ENCODE assay signal across 8 cellular contexts in the genomic region with DNA sequence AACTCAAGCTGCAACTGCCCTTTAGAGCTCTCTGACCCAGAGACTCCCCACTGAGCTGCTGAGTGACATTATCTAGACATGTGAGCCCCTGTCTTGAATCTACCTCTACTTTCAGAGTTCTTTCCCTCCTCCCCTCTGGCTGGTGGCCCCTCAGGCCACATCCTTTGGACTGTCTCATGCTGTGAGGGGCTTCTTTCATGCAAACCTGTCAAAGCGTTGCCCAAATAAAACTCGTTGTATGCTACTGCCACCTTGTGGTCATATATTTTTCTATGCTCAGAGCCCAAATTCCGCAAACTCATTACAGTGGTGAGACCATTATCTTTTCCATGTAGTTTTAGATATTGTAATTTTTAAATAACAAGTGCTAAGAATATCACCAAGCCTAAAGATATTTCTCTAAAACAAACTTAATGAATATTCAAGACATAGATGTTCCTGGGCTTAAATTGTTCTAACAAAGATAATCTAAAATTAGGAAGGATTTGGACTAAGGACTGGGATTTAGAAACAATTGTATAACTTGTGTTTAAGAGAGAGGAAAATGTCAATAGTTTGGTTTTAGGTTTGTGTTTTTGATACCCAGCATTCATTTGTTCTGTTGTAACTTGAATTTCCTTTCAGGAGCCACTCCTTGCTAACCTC.
DNase-seq lines count a peak whose midpoint lies in the region; ATAC-seq, FAIRE-seq and TF ChIP-seq lines count a peak whose summit lies in the region.

No MANE protein-coding gene starts in this region.

- FAIRE-seq in GM12878 (lab: Jason Lieb, UNC), result peak; percentile 80

- no TSS peak for BruUV-seq in GM12878 (replicated peaks; lab: Mats Ljungman, UMichigan)

- in situ Hi-C loops in GM12878 (cut with MboI), result loop anchor here (5.0 kb wide), 1 partner anchor 221 kb away; no protein-coding TSS in a partner anchor

- intact Hi-C loops in GM12878 (cut with micrococcal nuclease; ENCODE audit: unreplicated experiment), result loop anchor here (1.0 kb wide), 3 partner anchors 72 to 219 kb away; no protein-coding TSS in a partner anchor

- H3K4me3 ChIP-seq in GM12878, result no peak overlapping the region
- H3K4me3 ChIP-seq in coronary artery, result no peak overlapping the region

- H2AFZ ChIP-seq in GM12878 (ENCODE audit: control insufficient read depth, low read depth, low read length), result no peak overlapping the region

- H3K9ac ChIP-seq in GM12878 (ENCODE audit: control insufficient read depth, insufficient read depth, low read length), result no peak overlapping the region

- H3K27me3 ChIP-seq in GM12878 (replicated peaks in 1 of 2; ENCODE audit: control insufficient read depth in 2 of 2, insufficient read depth in 2 of 2, low read length in 1 of 2), result peaks cover 0 to 6% of the 10 kb centered on the region in 2 experiments; a peak in 2 of 4 replicates

- peak; percentile 62 for ATAC-seq in GM12878
- no peak for ATAC-seq in HG03460 (IDR thresholded peaks at IDR 0.05; ENCODE audit: unreplicated experiment)
- no peak for ATAC-seq in GM19463 (IDR thresholded peaks at IDR 0.05; ENCODE audit: unreplicated experiment)

- CTCF ChIA-PET in GM12878 (lab: Yijun Ruan, JAX), result interaction anchor here (0.7 to 7.6 kb wide), 22 partner anchors 9 to 498 kb away, joined by 3 to 85 read pairs (median 3); no protein-coding TSS in a partner anchor

- TF ChIP-seq POLR2A in GM12878 (IDR thresholded peaks at IDR 0.05; ENCODE audit: low read depth, low read length), result no peak

- peak; percentile 46 to 62 (median 55); a peak in 5 of 6 replicates for TF ChIP-seq CTCF in GM12878 (IDR thresholded peaks at IDR 0.05 in 2 of 3, conservative IDR thresholded peaks at IDR 0.05 in 1 of 3; ENCODE audit: control insufficient read depth in 2 of 3, extremely low read depth in 1 of 3, insufficient read depth in 1 of 3, low read depth in 3 of 3, low read length in 3 of 3)
- TF ChIP-seq CTCF in coronary artery (IDR thresholded peaks at IDR 0.05), result no peak

- no peak overlapping the region for H3K27ac ChIP-seq in GM12878 (ENCODE audit: control insufficient read depth, insufficient read depth)
- H3K27ac ChIP-seq in coronary artery, result no peak overlapping the region

- SMC1A ChIA-PET in GM12878 (lab: Charles Lee; ENCODE audit: uncharacterized antibody, unreplicated experiment), result interaction anchor here (0.8 to 4.0 kb wide), 9 partner anchors 14 to 166 kb away, joined by 3 to 41 read pairs (median 4); no protein-coding TSS in a partner anchor

- H3K79me2 ChIP-seq in GM12878 (ENCODE audit: control insufficient read depth, insufficient read depth, low read length), result no peaks in the 10 kb centered on the region

- no peak overlapping the region for H3K4me2 ChIP-seq in GM12878 (ENCODE audit: control insufficient read depth, insufficient read depth)

- peaks cover 9% of the 10 kb centered on the region for H3K9me3 ChIP-seq in GM12878 (replicated peaks; ENCODE audit: control insufficient read depth, insufficient read depth, low read length)

- peak; percentile 3 to 5 for DNase-seq in stimulated activated CD4-positive, alpha-beta T cell treated with anti-CD3 and anti-CD28 coated beads, Interleukin-2, amount 100 ng/mL, for 48 hours
- no peak for DNase-seq in stimulated activated CD4-positive, alpha-beta T cell treated with anti-CD3 and anti-CD28 coated beads, Interleukin-12 subunit alpha, Interleukin-12 subunit beta, amount 100 ng/mL, for 4 hours
- DNase-seq in NCI-H2171 (lab: John Stamatoyannopoulos, UW), result peak; percentile 28
- no peak for DNase-seq in GM12878 (ENCODE audit: low read depth, low spot score)
- DNase-seq in lung microvascular endothelial cell (ENCODE audit: low read depth in 2 of 2), result peak; percentile 46 to 50
- DNase-seq in coronary artery (ENCODE audit: low spot score), result no peak

- TF ChIP-seq RAD21 in GM12878 (IDR thresholded peaks at IDR 0.05; ENCODE audit: insufficient read depth, low read depth, low read length), result peak; percentile 75

- TF ChIP-seq EP300 in GM12878 (IDR thresholded peaks at IDR 0.05; ENCODE audit: borderline replicate concordance in 1 of 2, control insufficient read depth in 1 of 2, low read depth in 2 of 2, low read length in 2 of 2), result no peak

- no peaks in the 10 kb centered on the region for H4K20me1 ChIP-seq in GM12878 (ENCODE audit: control insufficient read depth, insufficient read depth)

- RAD21 ChIA-PET in GM12878 (lab: Charles Lee; ENCODE audit: unreplicated experiment), result interaction anchor here (0.7 to 3.7 kb wide), 7 partner anchors 32 to 1344 kb away, joined by 3 to 29 read pairs (median 5); no protein-coding TSS in a partner anchor

- WGBS in GM12878 (ENCODE audit: insufficient coverage, insufficient replicate concordance, low lambda C conversion rate, missing lambda C conversion rate), result 0% methylated on average over 3 of the region's 3 CpGs

- no peaks in the 10 kb centered on the region for H3K36me3 ChIP-seq in GM12878 (ENCODE audit: control insufficient read depth in 2 of 2, insufficient read depth in 2 of 2, low read length in 1 of 2)

- peaks cover 14% of the 10 kb centered on the region for H3K4me1 ChIP-seq in GM12878 (ENCODE audit: control insufficient read depth, insufficient read depth, low read length)

- POLR2A ChIA-PET in GM12878 (lab: Charles Lee), result no interaction called here

TF ChIP-seq in GM12878, 131 proteins besides CTCF, POLR2A, EP300 and RAD21:
- TF ChIP-seq, protein P1, sequence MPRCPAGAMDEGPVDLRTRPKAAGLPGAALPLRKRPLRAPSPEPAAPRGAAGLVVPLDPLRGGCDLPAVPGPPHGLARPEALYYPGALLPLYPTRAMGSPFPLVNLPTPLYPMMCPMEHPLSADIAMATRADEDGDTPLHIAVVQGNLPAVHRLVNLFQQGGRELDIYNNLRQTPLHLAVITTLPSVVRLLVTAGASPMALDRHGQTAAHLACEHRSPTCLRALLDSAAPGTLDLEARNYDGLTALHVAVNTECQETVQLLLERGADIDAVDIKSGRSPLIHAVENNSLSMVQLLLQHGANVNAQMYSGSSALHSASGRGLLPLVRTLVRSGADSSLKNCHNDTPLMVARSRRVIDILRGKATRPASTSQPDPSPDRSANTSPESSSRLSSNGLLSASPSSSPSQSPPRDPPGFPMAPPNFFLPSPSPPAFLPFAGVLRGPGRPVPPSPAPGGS (IDR thresholded peaks at IDR 0.05; ENCODE audit: borderline replicate concordance, insufficient read depth, low read depth, low read length, poor library complexity, severe bottlenecking), result no peak
- TF ChIP-seq ETV6 (conservative IDR thresholded peaks at IDR 0.05 in 1 of 2, IDR thresholded peaks at IDR 0.05 in 1 of 2; ENCODE audit: borderline replicate concordance in 1 of 2, low read depth in 1 of 2) (no peak), MXI1 (IDR thresholded peaks at IDR 0.05; ENCODE audit: low read depth, low read length) (no peak), SMC3 (IDR thresholded peaks at IDR 0.05; ENCODE audit: borderline replicate concordance, low read length) (peak; percentile 70), RUNX3 (IDR thresholded peaks at IDR 0.05; ENCODE audit: low read length) (peak; percentile 24; the same call in 1 of the 2 replicates), DPF2 (IDR thresholded peaks at IDR 0.05) (no peak), JUND (IDR thresholded peaks at IDR 0.05; ENCODE audit: low read depth, low read length) (no peak), IKZF1 (conservative IDR thresholded peaks at IDR 0.05) (no peak)
- TF ChIP-seq, protein P2, sequence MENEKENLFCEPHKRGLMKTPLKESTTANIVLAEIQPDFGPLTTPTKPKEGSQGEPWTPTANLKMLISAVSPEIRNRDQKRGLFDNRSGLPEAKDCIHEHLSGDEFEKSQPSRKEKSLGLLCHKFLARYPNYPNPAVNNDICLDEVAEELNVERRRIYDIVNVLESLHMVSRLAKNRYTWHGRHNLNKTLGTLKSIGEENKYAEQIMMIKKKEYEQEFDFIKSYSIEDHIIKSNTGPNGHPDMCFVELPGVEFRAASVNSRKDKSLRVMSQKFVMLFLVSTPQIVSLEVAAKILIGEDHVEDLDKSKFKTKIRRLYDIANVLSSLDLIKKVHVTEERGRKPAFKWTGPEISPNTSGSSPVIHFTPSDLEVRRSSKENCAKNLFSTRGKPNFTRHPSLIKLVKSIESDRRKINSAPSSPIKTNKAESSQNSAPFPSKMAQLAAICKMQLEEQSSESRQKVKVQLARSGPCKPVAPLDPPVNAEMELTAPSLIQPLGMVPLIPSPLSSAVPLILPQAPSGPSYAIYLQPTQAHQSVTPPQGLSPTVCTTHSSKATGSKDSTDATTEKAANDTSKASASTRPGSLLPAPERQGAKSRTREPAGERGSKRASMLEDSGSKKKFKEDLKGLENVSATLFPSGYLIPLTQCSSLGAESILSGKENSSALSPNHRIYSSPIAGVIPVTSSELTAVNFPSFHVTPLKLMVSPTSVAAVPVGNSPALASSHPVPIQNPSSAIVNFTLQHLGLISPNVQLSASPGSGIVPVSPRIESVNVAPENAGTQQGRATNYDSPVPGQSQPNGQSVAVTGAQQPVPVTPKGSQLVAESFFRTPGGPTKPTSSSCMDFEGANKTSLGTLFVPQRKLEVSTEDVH (IDR thresholded peaks at IDR 0.05; ENCODE audit: low read depth, partially characterized antibody), result no peak

Comparison
In these comparisons a context has a peak if more than half of its experiments do, and no peak if none do; other contexts are left out.
1. DNase-seq: peak in stimulated activated CD4-positive, alpha-beta T cell treated with anti-CD3 and anti-CD28 coated beads, Interleukin-2, amount 100 ng/mL, for 48 hours (2 of 2), NCI-H2171 (single experiment) and lung microvascular endothelial cell (2 of 2); none in stimulated activated CD4-positive, alpha-beta T cell treated with anti-CD3 and anti-CD28 coated beads, Interleukin-12 subunit alpha, Interleukin-12 subunit beta, amount 100 ng/mL, for 4 hours (single experiment), GM12878 (single experiment) and coronary artery (single experiment).